29 cellular contexts compared by ENCODE assay signal in the genomic region with DNA sequence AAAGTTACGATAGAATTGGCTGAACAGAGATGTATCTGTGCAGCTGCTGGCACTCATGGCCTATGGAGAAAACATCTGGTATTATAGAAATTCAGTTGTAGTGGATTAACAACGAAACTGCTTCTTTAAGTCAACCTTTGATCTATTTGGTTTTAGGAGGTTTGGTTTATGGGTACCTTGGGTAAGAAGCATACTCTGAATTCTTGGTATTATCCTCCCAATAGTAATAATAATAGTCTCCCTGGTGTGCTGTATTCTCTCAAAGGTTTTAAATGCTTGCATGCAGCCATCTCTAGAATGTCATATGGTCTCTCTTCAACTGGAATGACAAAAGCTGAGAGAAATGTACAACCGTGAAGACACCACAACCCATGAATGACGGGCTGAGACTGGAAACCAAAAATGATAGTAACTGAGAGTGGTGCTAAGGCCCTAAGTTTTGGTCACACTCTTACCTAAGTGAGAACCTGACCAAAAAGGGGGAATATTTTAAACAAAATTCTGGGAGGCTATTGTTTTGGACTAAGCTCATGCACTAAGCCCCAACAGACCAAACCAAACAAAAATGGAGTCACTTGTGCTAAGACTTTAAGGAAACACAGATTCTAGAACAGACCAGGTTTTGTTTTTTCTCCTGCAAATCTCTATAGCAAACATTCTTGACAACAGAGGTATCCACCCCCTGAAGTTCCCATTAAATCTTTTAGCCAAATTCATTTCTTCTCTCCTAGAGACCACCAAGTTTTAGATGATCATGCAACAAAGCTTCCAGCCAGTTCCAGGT. TPM values are rescaled to one million over a fixed set of nuclear protein-coding genes. Genes with fewer than 3 reads are reported as not detected.
A peak's percentile ranks its signal among the peaks of the same experiment; 100 is the strongest.
DNase-seq lines count a peak whose midpoint lies in the region; ATAC-seq, FAIRE-seq and TF ChIP-seq lines count a peak whose summit lies in the region.
"Had no signal": no experiment of that assay in that cellular context is flagged by ENCODE, and none has a peak within 500 bp of the region (broad histone marks: within the 10 kb centered on the region; RNA-seq: fewer than 3 reads in every experiment).

No MANE protein-coding gene starts in this region.

- WGBS in HUES64: 42% methylated on average over 4 of the region's 4 CpGs
- WGBS in K562 (ENCODE audit: insufficient coverage, low coverage, missing lambda C conversion rate): 0% methylated on average over 4 of the region's 4 CpGs
- WGBS in small intestine, 3 donors: 56 to 68% (median 67%) methylated on average over 4 of the region's 4 CpGs

- H4K20me1 ChIP-seq in GM23338 (replicated peaks; ENCODE audit: insufficient read depth): no peaks in the 10 kb centered on the region
- H4K20me1 ChIP-seq in K562 (replicated peaks; ENCODE audit: control insufficient read depth, insufficient read depth, low read length): no peaks in the 10 kb centered on the region
- H4K20me1 ChIP-seq: BLaER1 treated with 17β-estradiol and CSF1 and Interleukin-3, amounts not matched to agents 10 nM and 100 nM had no signal

- no peaks in the 10 kb centered on the region for H3K79me2 ChIP-seq in GM23338 (replicated peaks; ENCODE audit: insufficient read depth)
- H3K79me2 ChIP-seq in K562 (ENCODE audit: control insufficient read depth, insufficient read depth, low read length): no peaks in the 10 kb centered on the region

- intact Hi-C loops in K562 (cut with micrococcal nuclease): no loop called here

- TF ChIP-seq EP300 in K562 (IDR thresholded peaks at IDR 0.05; ENCODE audit: low read length): no peak

- H3K4me1 Mint-ChIP-seq in GM23338: peaks cover 18% of the 10 kb centered on the region

- no peak for FAIRE-seq in K562 (lab: Jason Lieb, UNC)
- no peak for FAIRE-seq in small intestine (lab: Jason Lieb, UNC)
- FAIRE-seq: A204.1, G401.6, GM12891, GM19239 had no signal

- H3K9me3 ChIP-seq in HUES64 (ENCODE audit: insufficient read depth, low read depth, low read length) (peaks cover 23% of the 10 kb centered on the region), K562 (replicated peaks; ENCODE audit: control insufficient read depth, insufficient read depth, low read depth, low read length) (no peaks in the 10 kb centered on the region), iPS-20b (ENCODE audit: insufficient read depth, low read depth, low read length) (peaks cover 25% of the 10 kb centered on the region), small intestine (ENCODE audit: control insufficient read depth, low read depth) (no peaks in the 10 kb centered on the region)

- TF ChIP-seq POLR2A in K562 (conservative IDR thresholded peaks at IDR 0.05): no peak

- TF ChIP-seq RAD21 in K562 (CRISPR knock-in tag; conservative IDR thresholded peaks at IDR 0.05 in 1 of 2, IDR thresholded peaks at IDR 0.05 in 1 of 2): no peak

- no peak overlapping the region for H3K4me3 ChIP-seq in GM23338
- H3K4me3 ChIP-seq in HUES64 (ENCODE audit: low read length): no peak overlapping the region
- no peak overlapping the region for H3K4me3 ChIP-seq in K562
- peak overlapping the region; percentile 1; the same call in 1 of the 2 replicates for H3K4me3 ChIP-seq in iPS-20b (ENCODE audit: low read length)
- H3K4me3 ChIP-seq in small intestine (ENCODE audit: low read depth in 1 of 2, low read length in 2 of 2): no peak overlapping the region
- H3K4me3 ChIP-seq: BLaER1 treated with 17β-estradiol and CSF1 and Interleukin-3, amounts not matched to agents 10 nM and 100 nM; GM23248; PC-9; SJSA1 had no signal

- no peaks in the 10 kb centered on the region for H3K27me3 Mint-ChIP-seq in GM23338 (ENCODE audit: insufficient read depth, low read depth, poor library complexity)

- CTCF ChIA-PET in K562 (lab: Yijun Ruan, JAX; ENCODE audit: low intra/inter-chr PET ratio): no interaction called here

- peaks cover 7% of the 10 kb centered on the region; the same call in 1 of the 2 replicates for H3K9me2 ChIP-seq in GM23338 (ENCODE audit: insufficient read depth)

- H3K27ac ChIP-seq in GM23338 (ENCODE audit: low read depth) (peak overlapping the region; percentile 87), HUES64 (ENCODE audit: low read depth, low read length) (peak overlapping the region; percentile 86), K562 (ENCODE audit: extremely low read depth, low read depth, low read length) (no peak overlapping the region), iPS-20b (ENCODE audit: low read length) (peak overlapping the region; percentile 73), small intestine (ENCODE audit: low read depth in 1 of 2, low read length in 1 of 2) (no peak overlapping the region)
- H3K27ac ChIP-seq: GM23248, PC-9, SJSA1 had no signal

- peak overlapping the region; percentile 16; the same call in 1 of the 2 replicates for H3K4me2 ChIP-seq in GM23338
- H3K4me2 ChIP-seq in K562 (ENCODE audit: insufficient read depth, low read length): no peak overlapping the region
- H3K4me2 ChIP-seq: BLaER1 treated with 17β-estradiol and CSF1 and Interleukin-3, amounts not matched to agents 10 nM and 100 nM; PC-9 had no signal

- ATAC-seq in GM23338: peak; percentile 53
- ATAC-seq in K562: no peak
- no peak for ATAC-seq in HG03354 (IDR thresholded peaks at IDR 0.05; ENCODE audit: poor library complexity, severe bottlenecking, unreplicated experiment)
- ATAC-seq: Right ventricle myocardium inferior had no signal

- H3K36me3 ChIP-seq in GM23338 (ENCODE audit: insufficient read depth) (no peaks in the 10 kb centered on the region; the same call in 1 of the 2 replicates), HUES64 (ENCODE audit: insufficient read depth, low read length) (no peaks in the 10 kb centered on the region; the same call in 1 of the 2 replicates), K562 (ENCODE audit: control insufficient read depth, insufficient read depth, low read length) (no peaks in the 10 kb centered on the region), iPS-20b (ENCODE audit: insufficient read depth, low read depth, low read length) (peaks cover 4% of the 10 kb centered on the region; the same call in 1 of the 2 replicates), small intestine (ENCODE audit: control insufficient read depth in 2 of 2, insufficient read depth in 2 of 2, low read length in 2 of 2) (no peaks in the 10 kb centered on the region)
- H3K36me3 ChIP-seq: BLaER1 treated with 17β-estradiol and CSF1 and Interleukin-3, amounts not matched to agents 10 nM and 100 nM; SJSA1 had no signal

- H3K4me1 ChIP-seq in GM23338 (ENCODE audit: insufficient read depth) (peaks cover 23% of the 10 kb centered on the region), HUES64 (ENCODE audit: insufficient read depth, low read length) (peaks cover 25% of the 10 kb centered on the region), K562 (replicated peaks in 1 of 2; ENCODE audit: control insufficient read depth in 2 of 2, insufficient read depth in 2 of 2, low read length in 2 of 2) (peaks cover 0 to 10% of the 10 kb centered on the region in 2 experiments; a peak in 2 of 5 replicates), iPS-20b (ENCODE audit: insufficient read depth, low read length) (peaks cover 17% of the 10 kb centered on the region), small intestine (ENCODE audit: control insufficient read depth in 2 of 2, insufficient read depth in 1 of 2, low read depth in 1 of 2, low read length in 1 of 2) (no peaks in the 10 kb centered on the region)

- no peaks in the 10 kb centered on the region for H3F3A ChIP-seq in GM23338 (replicated peaks; ENCODE audit: low read depth)

- no peak overlapping the region for H3K4me3 Mint-ChIP-seq in GM23338
- H3K4me3 Mint-ChIP-seq: CD4-positive, alpha-beta T cell had no signal

- H3K36me3 Mint-ChIP-seq in GM23338 (ENCODE audit: low read depth): peaks cover 25% of the 10 kb centered on the region

- H2AFZ ChIP-seq in GM23338 (no peak overlapping the region), K562 (ENCODE audit: low read depth, low read length) (no peak overlapping the region)
- H2AFZ ChIP-seq: GM23248, PC-9 had no signal

- no TSS peak for BruUV-seq in K562 (replicated peaks; lab: Mats Ljungman, UMichigan)

- H3K9ac ChIP-seq in HUES64 (ENCODE audit: low read depth, low read length) (no peak overlapping the region), K562 (ENCODE audit: insufficient read depth in 1 of 2, low read depth in 2 of 2, low read length in 2 of 2) (no peak overlapping the region), iPS-20b (ENCODE audit: low read depth, low read length) (no peak overlapping the region)
- H3K9ac ChIP-seq: BLaER1 treated with 17β-estradiol and CSF1 and Interleukin-3, amounts not matched to agents 10 nM and 100 nM; GM23248 had no signal

- H3K27me3 ChIP-seq in GM23338 (ENCODE audit: insufficient read depth): no peaks in the 10 kb centered on the region
- H3K27me3 ChIP-seq in HUES64 (ENCODE audit: insufficient read depth, low read length): no peaks in the 10 kb centered on the region
- H3K27me3 ChIP-seq in K562 (ENCODE audit: control insufficient read depth in 2 of 2, insufficient read depth in 2 of 2, low read length in 2 of 2): peaks cover 0 to 9% of the 10 kb centered on the region in 2 experiments; a peak in 4 of 5 replicates
- H3K27me3 ChIP-seq in iPS-20b (ENCODE audit: insufficient read depth, low read length): no peaks in the 10 kb centered on the region
- H3K27me3 ChIP-seq in small intestine (ENCODE audit: control insufficient read depth in 2 of 2, insufficient read depth in 2 of 2, low read length in 2 of 2): no peaks in the 10 kb centered on the region
- H3K27me3 ChIP-seq: BLaER1 treated with 17β-estradiol and CSF1 and Interleukin-3, amounts not matched to agents 10 nM and 100 nM; SJSA1 had no signal

- H3K9me1 ChIP-seq in K562 (ENCODE audit: control insufficient read depth, insufficient read depth, low read length): no peaks in the 10 kb centered on the region

- peaks cover 28% of the 10 kb centered on the region for H3K9me3 Mint-ChIP-seq in GM23338

- DNase-seq in GM23338 (ENCODE audit: low spot score) (peak; percentile 68), K562 (ENCODE audit: extremely low read depth in 1 of 4, low spot score in 3 of 4) (no peak), small intestine (no peak), NCI-H510A (lab: John Stamatoyannopoulos, UW) (no peak)
- DNase-seq: AML-193; CD4-positive, alpha-beta T cell; COR-L47; GM23248; HCEC 1CT; KG1; MM.1S; NCI-H2029; NCI-H446; NCI-H526; NCI-H82; NK-92 treated with Interleukin-12 subunit alpha and Interleukin-12 subunit beta, amount 100 ng/mL, for 24 hours; PC-9 had no signal

- TF ChIP-seq CTCF in GM23338 (conservative IDR thresholded peaks at IDR 0.05; ENCODE audit: low read depth in 2 of 2): no peak
- TF ChIP-seq CTCF in K562 (IDR thresholded peaks at IDR 0.05 in 2 of 3, conservative IDR thresholded peaks at IDR 0.05 in 1 of 3; ENCODE audit: insufficient read depth in 2 of 3, low read depth in 1 of 3, low read length in 3 of 3): no peak

- H3K27ac Mint-ChIP-seq in GM23338: peak overlapping the region; percentile 77
- H3K27ac Mint-ChIP-seq: CD4-positive, alpha-beta T cell had no signal

- POLR2A ChIA-PET in K562 (lab: Yijun Ruan, JAX): interaction anchor here (0.6 kb wide), 1 partner anchor 247 kb away, joined by 3 read pairs; no protein-coding TSS in a partner anchor

- in situ Hi-C loops in K562 (cut with MboI): no loop called here

RNA-seq across cellular contexts. Expression of a gene that starts 17.6 kb away (rescaled TPM):
- total RNA-seq in GM23338 (2014; rRNA removed; shearing (Covaris generic)): 1.7 and 2.0 TPM in 2 replicates
- 1.8 and 3.6 TPM in 2 replicates for polyA plus RNA-seq in GM23338 (2016; fragmentation: Nextera tagmentation; extraction: Ambion mirVana)
- 0.25 TPM for polyA plus RNA-seq in HUES64 (2013, experiment 1 of 2)
- 0.38 TPM for polyA plus RNA-seq in HUES64 (2013, experiment 2 of 2)
- total RNA-seq in K562 (2011; cell fraction: chromatin; rRNA removed; ENCODE audit: low replicate concordance): not detected in 2 replicates
- total RNA-seq in K562 (2011; cell fraction: nucleolus; rRNA removed): not detected in 2 replicates
- not detected in 2 replicates for total RNA-seq in K562 (2011; cell fraction: nucleoplasm; rRNA removed)
- not detected in 2 replicates for total RNA-seq in K562 (2014; rRNA removed)
- not detected in 2 replicates for total RNA-seq in K562 (2014; rRNA removed; fragmentation: Illumina TruSeq; extraction: Trizol)
- not detected in 2 replicates for total RNA-seq in K562 (2015; rRNA removed; fragmentation: Illumina TruSeq; extraction: Trizol)
- total RNA-seq in K562 (2021): not detected in 2 replicates
- polyA plus RNA-seq in K562 (2011; rRNA removed): not detected in 2 replicates
- polyA plus RNA-seq in K562 (2011; cell fraction: cytosol; rRNA removed): not detected in 2 replicates
- polyA plus RNA-seq in K562 (2011; cell fraction: nucleus; rRNA removed): not detected in 2 replicates
- not detected in 2 replicates for polyA plus RNA-seq in K562 (2012)
- polyA plus RNA-seq in K562 (2014; fragmentation: Illumina TruSeq; extraction: Trizol): not detected in 2 replicates
- not detected for polyA plus RNA-seq in K562 (2014; fragmentation: Nextera tagmentation; extraction: Ambion mirVana)
- polyA plus RNA-seq in K562 (2014; rRNA removed): not detected in 2 replicates
- not detected in 2 replicates for polyA minus RNA-seq in K562 (2011; rRNA and poly(A)+ RNA removed)
- not detected in 2 replicates for polyA minus RNA-seq in K562 (2011; cell fraction: cytosol; rRNA and poly(A)+ RNA removed)
- not detected in 2 replicates for polyA minus RNA-seq in K562 (2011; cell fraction: nucleus; rRNA and poly(A)+ RNA removed)
- 1 to 10 TPM; 2.2 to 6.7 (median 5.4) TPM for polyA plus RNA-seq in small intestine
- total RNA-seq: CD4-positive, alpha-beta T cell; GM23248; Right ventricle myocardium inferior; RPMI7951; SJSA1 had no signal
- polyA plus RNA-seq: AG04450, GM23248 had no signal

RNA-seq across cellular contexts. Expression of a gene that starts 35.9 kb away (rescaled TPM):
- total RNA-seq in GM23338 (2014; rRNA removed; shearing (Covaris generic)): 0.47 and 1.4 TPM in 2 replicates
- 0.50 and 0.55 TPM in 2 replicates for polyA plus RNA-seq in GM23338 (2016; fragmentation: Nextera tagmentation; extraction: Ambion mirVana)
- 0.20 TPM for polyA plus RNA-seq in HUES64 (2013, experiment 1 of 2)
- polyA plus RNA-seq in HUES64 (2013, experiment 2 of 2): 0.19 TPM
- total RNA-seq in K562 (2011; cell fraction: chromatin; rRNA removed; ENCODE audit: low replicate concordance): not detected in 2 replicates
- not detected in 2 replicates for total RNA-seq in K562 (2011; cell fraction: nucleolus; rRNA removed)
- not detected in 2 replicates for total RNA-seq in K562 (2011; cell fraction: nucleoplasm; rRNA removed)
- total RNA-seq in K562 (2014; rRNA removed): not detected in 2 replicates
- total RNA-seq in K562 (2014; rRNA removed; fragmentation: Illumina TruSeq; extraction: Trizol): not detected in 2 replicates
- total RNA-seq in K562 (2015; rRNA removed; fragmentation: Illumina TruSeq; extraction: Trizol): not detected in 2 replicates
- not detected in 2 replicates for total RNA-seq in K562 (2021)
- not detected in 2 replicates for polyA plus RNA-seq in K562 (2011; rRNA removed)
- polyA plus RNA-seq in K562 (2011; cell fraction: cytosol; rRNA removed): 0.01 TPM in 1 of 2 replicates, not detected in the other
- not detected in 2 replicates for polyA plus RNA-seq in K562 (2011; cell fraction: nucleus; rRNA removed)
- 0.01 TPM in 1 of 2 replicates, not detected in the other for polyA plus RNA-seq in K562 (2012)
- not detected in 2 replicates for polyA plus RNA-seq in K562 (2014; fragmentation: Illumina TruSeq; extraction: Trizol)
- polyA plus RNA-seq in K562 (2014; fragmentation: Nextera tagmentation; extraction: Ambion mirVana): not detected
- not detected in 2 replicates for polyA plus RNA-seq in K562 (2014; rRNA removed)
- not detected in 2 replicates for polyA minus RNA-seq in K562 (2011; rRNA and poly(A)+ RNA removed)
- polyA minus RNA-seq in K562 (2011; cell fraction: cytosol; rRNA and poly(A)+ RNA removed): not detected in 2 replicates
- not detected in 2 replicates for polyA minus RNA-seq in K562 (2011; cell fraction: nucleus; rRNA and poly(A)+ RNA removed)
- under 1 TPM in 1 of 3 donors, not detected in 2; 0.01 TPM for polyA plus RNA-seq in small intestine
- total RNA-seq: CD4-positive, alpha-beta T cell; GM23248; Right ventricle myocardium inferior; RPMI7951; SJSA1 had no signal
- polyA plus RNA-seq: AG04450, GM23248 had no signal

Comparison
In these comparisons a context has a peak if more than half of its experiments do, and no peak if none do; other contexts are left out.
1. H3K27ac ChIP-seq: peak in GM23338 (single experiment), HUES64 (single experiment) and iPS-20b (single experiment); none in K562 (single experiment) and small intestine (0 of 2).